Comparison of ENCODE assay signal across 17 cellular contexts in genomic region chr2:168639024-168639423, GRCh38.
DNase-seq lines count a peak whose midpoint lies in the region; ATAC-seq and TF ChIP-seq lines count a peak whose summit lies in the region.
"Had no signal": no experiment of that assay in that cellular context is flagged by ENCODE, and none has a peak within 500 bp of the region (broad histone marks: within the 10 kb centered on the region; RNA-seq: fewer than 3 reads in every experiment).

No MANE protein-coding gene starts in this region.

- H3K79me2 ChIP-seq in smooth muscle cell (ENCODE audit: low read depth) = peaks cover 9% of the 10 kb centered on the region

- no peak overlapping the region for H3K4ac ChIP-seq in IMR-90 (ENCODE audit: low read depth, low read length)

- intact Hi-C loops in IMR-90 (cut with micrococcal nuclease) = no loop called here
- intact Hi-C loops in dendritic cell treated with granulocyte-macrophage colony-stimulating factor and Interleukin-4, amounts not matched to agents 40 ng/mL and 50 ng/mL, for 4 days (cut with micrococcal nuclease) = loop anchor here (5.0 kb wide), 1 partner anchor 182 kb away; the partner anchor contains the start of gene CERS6

- WGBS in IMR-90 (ENCODE audit: extremely low coverage in 2 of 2, insufficient read length in 1 of 2), 2 experiments = no CpG with 5 or more reads among the region's 2 CpGs
- WGBS in smooth muscle cell (ENCODE audit: low lambda C conversion rate) = 44% methylated on average over 2 of the region's 2 CpGs

- H3K18ac ChIP-seq in IMR-90 (ENCODE audit: low read depth, low read length) = no peak overlapping the region

- H3K36me3 ChIP-seq in IMR-90 (ENCODE audit: control insufficient read depth, insufficient read depth, low read length) = no peaks in the 10 kb centered on the region
- H3K36me3 ChIP-seq in smooth muscle cell (ENCODE audit: low read depth) = no peaks in the 10 kb centered on the region

- no peak overlapping the region for H3K56ac ChIP-seq in IMR-90 (ENCODE audit: extremely low read depth, insufficient read depth, low read length)

- H3K4me2 ChIP-seq in IMR-90 (ENCODE audit: low read depth, low read length) (peak overlapping the region; percentile 44; the same call in 1 of the 2 replicates), smooth muscle cell (peak overlapping the region; percentile 72)

- H2BK20ac ChIP-seq in IMR-90 (ENCODE audit: low read depth, low read length) = 0 out of 2 replicates have a peak overlapping the region, but pooled peaks have one; percentile 29

- H3K14ac ChIP-seq in IMR-90 (replicated peaks; ENCODE audit: low read depth, low read length) = no peak overlapping the region

- no peak for TF ChIP-seq POLR2A in IMR-90 (IDR thresholded peaks at IDR 0.05; ENCODE audit: low read depth, low read length)

- TF ChIP-seq RAD21 in IMR-90 (IDR thresholded peaks at IDR 0.05; ENCODE audit: low read length) = no peak

- CTCF ChIA-PET in IMR-90 (lab: Yijun Ruan, JAX) = interaction anchor here (0.6 kb wide), 1 partner anchor 168 kb away, joined by 3 read pairs; no protein-coding TSS in a partner anchor

- H3K9me3 Mint-ChIP-seq in dendritic cell treated with granulocyte-macrophage colony-stimulating factor and Interleukin-4, amounts not matched to agents 40 ng/mL and 50 ng/mL, for 4 days = no peaks in the 10 kb centered on the region
- H3K9me3 Mint-ChIP-seq: activated naive CD4-positive, alpha-beta T cell treated with anti-CD3 and anti-CD28 coated beads, Interleukin-2, amount 10 ng/mL, durations not matched to agents 7 days and 5 days; T-cell had no signal

- H4K8ac ChIP-seq in IMR-90 (ENCODE audit: low read depth in 2 of 2, low read length in 2 of 2) = no peak overlapping the region

- H3K79me1 ChIP-seq in IMR-90 (ENCODE audit: low read depth in 1 of 2, low read length in 2 of 2) = no peaks in the 10 kb centered on the region

- peaks cover 35% of the 10 kb centered on the region for H3K4me1 Mint-ChIP-seq in dendritic cell treated with granulocyte-macrophage colony-stimulating factor and Interleukin-4, amounts not matched to agents 40 ng/mL and 50 ng/mL, for 4 days (ENCODE audit: low read depth)

- no peak overlapping the region for H3K9ac ChIP-seq in IMR-90 (ENCODE audit: low read depth, low read length)
- H3K9ac ChIP-seq in smooth muscle cell (ENCODE audit: low read depth) = peak overlapping the region; percentile 36

- H3K9me3 ChIP-seq in IMR-90 (ENCODE audit: control insufficient read depth, insufficient read depth, low read length) = no peaks in the 10 kb centered on the region
- no peaks in the 10 kb centered on the region for H3K9me3 ChIP-seq in smooth muscle cell (replicated peaks; ENCODE audit: low read depth)
- H3K9me3 ChIP-seq: mucosa of descending colon had no signal

- no TSS peak for BruUV-seq in IMR-90 (replicated peaks; lab: Mats Ljungman, UMichigan)

- no peaks in the 10 kb centered on the region for H3K27me3 Mint-ChIP-seq in dendritic cell treated with granulocyte-macrophage colony-stimulating factor and Interleukin-4, amounts not matched to agents 40 ng/mL and 50 ng/mL, for 4 days
- H3K27me3 Mint-ChIP-seq: activated naive CD4-positive, alpha-beta T cell treated with anti-CD3 and anti-CD28 coated beads, Interleukin-2, amount 10 ng/mL, durations not matched to agents 7 days and 5 days; B cell; T-cell had no signal

- TF ChIP-seq CTCF in IMR-90 (conservative IDR thresholded peaks at IDR 0.05; ENCODE audit: low read depth, low read length) = no peak
- no peak for TF ChIP-seq CTCF in smooth muscle cell (IDR thresholded peaks at IDR 0.05; ENCODE audit: borderline replicate concordance, insufficient read depth, poor library complexity, severe bottlenecking)

- peaks cover 6% of the 10 kb centered on the region for H3K36me3 Mint-ChIP-seq in dendritic cell treated with granulocyte-macrophage colony-stimulating factor and Interleukin-4, amounts not matched to agents 40 ng/mL and 50 ng/mL, for 4 days (ENCODE audit: low read depth)
- H3K36me3 Mint-ChIP-seq: activated naive CD4-positive, alpha-beta T cell treated with anti-CD3 and anti-CD28 coated beads, Interleukin-2, amount 10 ng/mL, durations not matched to agents 7 days and 5 days had no signal

- POLR2A ChIA-PET in IMR-90 (lab: Charles Lee; ENCODE audit: unreplicated experiment) = no interaction called here

- DNase-seq in IMR-90 = no peak
- DNase-seq in left kidney (ENCODE audit: low read depth, low spot score) = peak; percentile 74
- no peak for DNase-seq in smooth muscle cell (lab: John Stamatoyannopoulos, UW; ENCODE audit: unreplicated experiment)
- no peak for DNase-seq in amniotic stem cell (lab: John Stamatoyannopoulos, UW)
- DNase-seq in RPMI8226 = no peak
- DNase-seq: activated CD4-positive, alpha-beta T cell treated with anti-CD3 and anti-CD28 coated beads, Interleukin-2, amount 50 U/mL, for 4 hours; activated naive CD4-positive, alpha-beta T cell treated with anti-CD3 and anti-CD28 coated beads, Interleukin-2, amount 10 ng/mL, durations not matched to agents 7 days and 5 days; NCI-H187; NCI-H510A; SHP77; stimulated activated CD4-positive, alpha-beta T cell treated with anti-CD3 and anti-CD28 coated beads, Interleukin-2, amount 100 ng/mL, for 48 hours; T-cell had no signal

- no peak overlapping the region for H4K5ac ChIP-seq in IMR-90 (ENCODE audit: low read depth, low read length)

- H3K27ac ChIP-seq in IMR-90 (ENCODE audit: insufficient read depth, low read length) = no peak overlapping the region
- peak overlapping the region; percentile 70 for H3K27ac ChIP-seq in smooth muscle cell (ENCODE audit: low read depth)
- H3K27ac ChIP-seq: epithelial cell of prostate had no signal

- H2BK15ac ChIP-seq in IMR-90 (ENCODE audit: low read depth, low read length) = no peak overlapping the region

- H2AK5ac ChIP-seq in IMR-90 (ENCODE audit: low read depth, low read length) = no peak overlapping the region

- no peak overlapping the region for H3K23ac ChIP-seq in IMR-90 (ENCODE audit: low read depth, low read length)

- H2BK5ac ChIP-seq in IMR-90 (ENCODE audit: low read depth, low read length, poor library complexity, severe bottlenecking) = no peak overlapping the region

- peak overlapping the region; percentile 51 for H3K27ac Mint-ChIP-seq in dendritic cell treated with granulocyte-macrophage colony-stimulating factor and Interleukin-4, amounts not matched to agents 40 ng/mL and 50 ng/mL, for 4 days
- H3K27ac Mint-ChIP-seq: activated naive CD4-positive, alpha-beta T cell treated with anti-CD3 and anti-CD28 coated beads, Interleukin-2, amount 10 ng/mL, durations not matched to agents 7 days and 5 days; B cell; T-cell had no signal

- peaks cover 3% of the 10 kb centered on the region; the same call in 1 of the 2 replicates for H3K9me1 ChIP-seq in IMR-90 (ENCODE audit: insufficient read depth, low read length)

- H4K20me1 ChIP-seq in IMR-90 (ENCODE audit: insufficient read depth, low read length) = no peaks in the 10 kb centered on the region
- no peaks in the 10 kb centered on the region for H4K20me1 ChIP-seq in smooth muscle cell (ENCODE audit: low read depth)

- H3K4me1 ChIP-seq in IMR-90 (ENCODE audit: control insufficient read depth, insufficient read depth, low read length) (peaks cover 5% of the 10 kb centered on the region), smooth muscle cell (ENCODE audit: low read depth) (peaks cover 44% of the 10 kb centered on the region)

- H3K4me3 Mint-ChIP-seq in dendritic cell treated with granulocyte-macrophage colony-stimulating factor and Interleukin-4, amounts not matched to agents 40 ng/mL and 50 ng/mL, for 4 days = no peak overlapping the region
- H3K4me3 Mint-ChIP-seq: activated naive CD4-positive, alpha-beta T cell treated with anti-CD3 and anti-CD28 coated beads, Interleukin-2, amount 10 ng/mL, durations not matched to agents 7 days and 5 days; B cell; T-cell had no signal

- dilution Hi-C loops in IMR-90 (cut with HindIII; ENCODE audit: low sequenced_read_pairs, unreplicated experiment) = no loop called here

- H3K27me3 ChIP-seq in IMR-90 (ENCODE audit: control insufficient read depth, insufficient read depth, low read length) (no peaks in the 10 kb centered on the region), smooth muscle cell (ENCODE audit: low read depth) (no peaks in the 10 kb centered on the region)

- ATAC-seq in IMR-90 (ENCODE audit: low read depth) = no peak
- no peak for ATAC-seq in GM18868 (IDR thresholded peaks at IDR 0.05; ENCODE audit: unreplicated experiment)
- ATAC-seq: T-cell had no signal

- H2AFZ ChIP-seq in IMR-90 (replicated peaks; ENCODE audit: low read length, poor library complexity) (no peak overlapping the region), smooth muscle cell (ENCODE audit: low read depth) (no peak overlapping the region)

- H4K91ac ChIP-seq in IMR-90 (ENCODE audit: insufficient read depth, low read depth, low read length) = no peak overlapping the region

- in situ Hi-C loops in IMR-90 (cut with MboI; ENCODE audit: low sequenced_read_pairs) = no loop called here

- H2BK120ac ChIP-seq in IMR-90 (ENCODE audit: low read depth, low read length) = no peak overlapping the region

- H3K4me3 ChIP-seq in IMR-90 (ENCODE audit: insufficient read depth, low read depth, low read length) = no peak overlapping the region
- peak overlapping the region; percentile 11 for H3K4me3 ChIP-seq in smooth muscle cell
- H3K4me3 ChIP-seq: mucosa of descending colon had no signal

- peaks cover 5% of the 10 kb centered on the region for H3F3A ChIP-seq in smooth muscle cell (ENCODE audit: low read depth)

- H2AK9ac ChIP-seq in IMR-90 (replicated peaks; ENCODE audit: low read depth, low read length, poor library complexity) = no peak overlapping the region

TF ChIP-seq in IMR-90, 13 proteins besides CTCF, POLR2A, EP300 and RAD21 (continues in another document):
- TF ChIP-seq RCOR1 (IDR thresholded peaks at IDR 0.05; ENCODE audit: insufficient replicate concordance, low read length) (no peak), MAFK (IDR thresholded peaks at IDR 0.05; ENCODE audit: low read depth, low read length) (no peak), RFX5 (IDR thresholded peaks at IDR 0.05; ENCODE audit: low read depth, low read length) (no peak), FOS (IDR thresholded peaks at IDR 0.05; ENCODE audit: low read depth, low read length) (no peak), CEBPB (IDR thresholded peaks at IDR 0.05; ENCODE audit: low read depth, low read length) (no peak), MXI1 (IDR thresholded peaks at IDR 0.05; ENCODE audit: borderline replicate concordance, low read depth, low read length) (no peak), SMC3 (IDR thresholded peaks at IDR 0.05; ENCODE audit: low read depth, low read length) (no peak), NFE2L2 (IDR thresholded peaks at IDR 0.05; ENCODE audit: low read depth, low read length) (no peak), BHLHE40 (IDR thresholded peaks at IDR 0.05; ENCODE audit: low read depth, low read length) (no peak)
- TF ChIP-seq, protein P1, sequence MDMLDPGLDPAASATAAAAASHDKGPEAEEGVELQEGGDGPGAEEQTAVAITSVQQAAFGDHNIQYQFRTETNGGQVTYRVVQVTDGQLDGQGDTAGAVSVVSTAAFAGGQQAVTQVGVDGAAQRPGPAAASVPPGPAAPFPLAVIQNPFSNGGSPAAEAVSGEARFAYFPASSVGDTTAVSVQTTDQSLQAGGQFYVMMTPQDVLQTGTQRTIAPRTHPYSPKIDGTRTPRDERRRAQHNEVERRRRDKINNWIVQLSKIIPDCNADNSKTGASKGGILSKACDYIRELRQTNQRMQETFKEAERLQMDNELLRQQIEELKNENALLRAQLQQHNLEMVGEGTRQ (IDR thresholded peaks at IDR 0.05; ENCODE audit: low read depth, low read length) = no peak
